Comparison of ENCODE assay signal across 29 cellular contexts in genomic region chr1:6005276-6005917, GRCh38. TPM values are rescaled to one million over a fixed set of nuclear protein-coding genes. Genes with fewer than 3 reads are reported as not detected.
DNase-seq lines count a peak whose midpoint lies in the region; ATAC-seq and TF ChIP-seq lines count a peak whose summit lies in the region.
"Had no signal": no experiment of that assay in that cellular context is flagged by ENCODE, and none has a peak within 500 bp of the region (broad histone marks: within the 10 kb centered on the region; RNA-seq: fewer than 3 reads in every experiment).

No MANE protein-coding gene starts in this region.

- no peak for TF ChIP-seq RAD21 in neural cell (conservative IDR thresholded peaks at IDR 0.05)

- DNase-seq in stimulated activated naive CD8-positive, alpha-beta T cell treated with anti-CD3 and anti-CD28 coated beads, Interleukin-15, amount 100 ng/mL, for 72 hours, result no peak
- no peak for DNase-seq in stimulated activated naive CD8-positive, alpha-beta T cell treated with anti-CD3 and anti-CD28 coated beads, Interleukin-15, Interleukin-2, amounts not matched to agents 100 U/mL and 50 U/mL, for 24 hours
- peak; percentile 44 for DNase-seq in cardiac septum (ENCODE audit: low spot score)
- DNase-seq in DMS153 (lab: John Stamatoyannopoulos, UW), result no peak
- no peak for DNase-seq in activated T-helper 1 cell treated with anti-CD3 and anti-CD28 coated beads, Interleukin-12 subunit alpha, Interleukin-12 subunit beta, Interleukin-2, Interleukin-4 antibody, amounts not matched to agents 30 ng/mL and 10 ng/mL and 1 ng/mL, durations not matched to agents 14 hours and 24 hours and 36 hours (ENCODE audit: low spot score)
- DNase-seq in T-helper 9 cell, result no peak
- DNase-seq: ACHN; activated CD4-positive, alpha-beta T cell treated with anti-CD3 and anti-CD28 coated beads for 48 hours; activated naive CD4-positive, alpha-beta T cell treated with anti-CD3 and anti-CD28 coated beads, Interleukin-2, amount 10 ng/mL, durations not matched to agents 7 days and 5 days; activated T-cell treated with anti-CD3 and anti-CD28 coated beads, Interleukin-2, amount 50 U/mL, for 72 hours; amygdala; colonic mucosa; DND-41; effector memory CD4-positive, alpha-beta T cell; KG1; MM.1S; NCI-H1417; NCI-H2029 treated with DMSO at 0.1 percent for 48 hours; NCI-H774; stimulated activated CD4-positive, alpha-beta T cell treated with anti-CD3 and anti-CD28 coated beads, Interleukin-2, amount 100 ng/mL, for 24 hours had no signal

- H3K9ac ChIP-seq in neural cell (ENCODE audit: low read length), result no peak overlapping the region

- H2AFZ ChIP-seq in neural cell (ENCODE audit: low read depth, low read length), result no peak overlapping the region

- no peak overlapping the region for H3K4me3 Mint-ChIP-seq in stimulated activated naive CD8-positive, alpha-beta T cell treated with anti-CD3 and anti-CD28 coated beads, Interleukin-15, amount 100 ng/mL, for 72 hours
- no peak overlapping the region for H3K4me3 Mint-ChIP-seq in activated T-helper 1 cell treated with anti-CD3 and anti-CD28 coated beads, Interleukin-12 subunit alpha, Interleukin-12 subunit beta, Interleukin-2, Interleukin-4 antibody, amounts not matched to agents 30 ng/mL and 10 ng/mL and 1 ng/mL, durations not matched to agents 14 hours and 24 hours and 36 hours
- H3K4me3 Mint-ChIP-seq: activated naive CD4-positive, alpha-beta T cell treated with anti-CD3 and anti-CD28 coated beads, Interleukin-2, amount 10 ng/mL, durations not matched to agents 7 days and 5 days; activated T-cell treated with anti-CD3 and anti-CD28 coated beads, Interleukin-2, amount 50 U/mL, for 72 hours; memory B cell; type B pancreatic cell had no signal

- no peaks in the 10 kb centered on the region for H3K36me3 Mint-ChIP-seq in activated T-helper 1 cell treated with anti-CD3 and anti-CD28 coated beads, Interleukin-12 subunit alpha, Interleukin-12 subunit beta, Interleukin-2, Interleukin-4 antibody, amounts not matched to agents 30 ng/mL and 10 ng/mL and 1 ng/mL, durations not matched to agents 14 hours and 24 hours and 36 hours (ENCODE audit: low read depth)
- H3K36me3 Mint-ChIP-seq: type B pancreatic cell had no signal

- H3K4me1 Mint-ChIP-seq in stimulated activated naive CD8-positive, alpha-beta T cell treated with anti-CD3 and anti-CD28 coated beads, Interleukin-15, amount 100 ng/mL, for 72 hours, result peaks cover 56% of the 10 kb centered on the region
- no peaks in the 10 kb centered on the region for H3K4me1 Mint-ChIP-seq in activated T-helper 1 cell treated with anti-CD3 and anti-CD28 coated beads, Interleukin-12 subunit alpha, Interleukin-12 subunit beta, Interleukin-2, Interleukin-4 antibody, amounts not matched to agents 30 ng/mL and 10 ng/mL and 1 ng/mL, durations not matched to agents 14 hours and 24 hours and 36 hours (ENCODE audit: low read depth)

- H3K9me2 ChIP-seq in neural cell (ENCODE audit: insufficient read depth, low read length), result no peaks in the 10 kb centered on the region

- no peaks in the 10 kb centered on the region for H4K20me1 ChIP-seq in neural cell (ENCODE audit: insufficient read depth)

- no peak for TF ChIP-seq EP300 in neural cell (conservative IDR thresholded peaks at IDR 0.05; ENCODE audit: poor library complexity, severe bottlenecking)

- no peak overlapping the region for H3K27ac Mint-ChIP-seq in stimulated activated naive CD8-positive, alpha-beta T cell treated with anti-CD3 and anti-CD28 coated beads, Interleukin-15, amount 100 ng/mL, for 72 hours
- no peak overlapping the region for H3K27ac Mint-ChIP-seq in activated T-helper 1 cell treated with anti-CD3 and anti-CD28 coated beads, Interleukin-12 subunit alpha, Interleukin-12 subunit beta, Interleukin-2, Interleukin-4 antibody, amounts not matched to agents 30 ng/mL and 10 ng/mL and 1 ng/mL, durations not matched to agents 14 hours and 24 hours and 36 hours
- H3K27ac Mint-ChIP-seq: activated naive CD4-positive, alpha-beta T cell treated with anti-CD3 and anti-CD28 coated beads, Interleukin-2, amount 10 ng/mL, durations not matched to agents 7 days and 5 days; activated T-cell treated with anti-CD3 and anti-CD28 coated beads, Interleukin-2, amount 50 U/mL, for 72 hours; memory B cell; type B pancreatic cell had no signal

- H3K4me3 ChIP-seq in neural cell (ENCODE audit: low read length), result no peak overlapping the region
- H3K4me3 ChIP-seq: breast epithelium, colonic mucosa, smooth muscle cell had no signal

- no peaks in the 10 kb centered on the region for H3K79me2 ChIP-seq in neural cell (replicated peaks; ENCODE audit: insufficient read depth, low read length)

- H3K27me3 ChIP-seq in neural cell (ENCODE audit: insufficient read depth, low read depth, low read length), result no peaks in the 10 kb centered on the region
- H3K27me3 ChIP-seq: breast epithelium, colonic mucosa, neutrophil had no signal

- peak; percentile 12 for ATAC-seq in stimulated activated naive CD8-positive, alpha-beta T cell treated with anti-CD3 and anti-CD28 coated beads, Interleukin-15, amount 100 ng/mL, for 72 hours
- no peak for ATAC-seq in stimulated activated naive CD8-positive, alpha-beta T cell treated with anti-CD3 and anti-CD28 coated beads, Interleukin-15, Interleukin-2, amounts not matched to agents 100 U/mL and 50 U/mL, for 24 hours
- ATAC-seq in GM18511 (IDR thresholded peaks at IDR 0.05; ENCODE audit: unreplicated experiment), result no peak
- ATAC-seq: activated T-cell treated with anti-CD3 and anti-CD28 coated beads, Interleukin-2, amount 50 U/mL, for 72 hours; HCT116; SK-N-SH treated with all-trans-retinoic acid at 6 μM for 48 hours had no signal

- H3K27ac ChIP-seq in neural cell (ENCODE audit: low read length), result peak overlapping the region; percentile 20
- H3K27ac ChIP-seq: breast epithelium, colonic mucosa, neutrophil had no signal

- intact Hi-C loops in cardiac septum (cut with DNase I), result no loop called here
- intact Hi-C loops in activated T-helper 1 cell treated with anti-CD3 and anti-CD28 coated beads, Interleukin-12 subunit alpha, Interleukin-12 subunit beta, Interleukin-2, Interleukin-4 antibody, amounts not matched to agents 30 ng/mL and 10 ng/mL and 1 ng/mL, durations not matched to agents 14 hours and 24 hours and 36 hours (cut with micrococcal nuclease), result no loop called here

- no peak overlapping the region for H3K4me2 ChIP-seq in neural cell (ENCODE audit: low read length)
- H3K4me2 ChIP-seq: smooth muscle cell had no signal

- H3K36me3 ChIP-seq in neural cell (ENCODE audit: insufficient read depth, low read length), result no peaks in the 10 kb centered on the region
- H3K36me3 ChIP-seq: breast epithelium, colonic mucosa had no signal

- H3F3A ChIP-seq in neural cell (ENCODE audit: insufficient read depth, low read length, poor library complexity, severe bottlenecking), result no peaks in the 10 kb centered on the region

- H3K27me3 Mint-ChIP-seq in stimulated activated naive CD8-positive, alpha-beta T cell treated with anti-CD3 and anti-CD28 coated beads, Interleukin-15, amount 100 ng/mL, for 72 hours, result no peaks in the 10 kb centered on the region
- no peaks in the 10 kb centered on the region for H3K27me3 Mint-ChIP-seq in activated T-helper 1 cell treated with anti-CD3 and anti-CD28 coated beads, Interleukin-12 subunit alpha, Interleukin-12 subunit beta, Interleukin-2, Interleukin-4 antibody, amounts not matched to agents 30 ng/mL and 10 ng/mL and 1 ng/mL, durations not matched to agents 14 hours and 24 hours and 36 hours (ENCODE audit: insufficient read depth)
- H3K27me3 Mint-ChIP-seq: activated naive CD4-positive, alpha-beta T cell treated with anti-CD3 and anti-CD28 coated beads, Interleukin-2, amount 10 ng/mL, durations not matched to agents 7 days and 5 days; memory B cell had no signal

- no peaks in the 10 kb centered on the region for H3K9me3 Mint-ChIP-seq in stimulated activated naive CD8-positive, alpha-beta T cell treated with anti-CD3 and anti-CD28 coated beads, Interleukin-15, amount 100 ng/mL, for 72 hours
- H3K9me3 Mint-ChIP-seq in activated T-helper 1 cell treated with anti-CD3 and anti-CD28 coated beads, Interleukin-12 subunit alpha, Interleukin-12 subunit beta, Interleukin-2, Interleukin-4 antibody, amounts not matched to agents 30 ng/mL and 10 ng/mL and 1 ng/mL, durations not matched to agents 14 hours and 24 hours and 36 hours, result no peaks in the 10 kb centered on the region
- H3K9me3 Mint-ChIP-seq: activated naive CD4-positive, alpha-beta T cell treated with anti-CD3 and anti-CD28 coated beads, Interleukin-2, amount 10 ng/mL, durations not matched to agents 7 days and 5 days; activated T-cell treated with anti-CD3 and anti-CD28 coated beads, Interleukin-2, amount 50 U/mL, for 72 hours; memory B cell; type B pancreatic cell had no signal

- TF ChIP-seq CTCF in neural cell (IDR thresholded peaks at IDR 0.05; ENCODE audit: poor library complexity, severe bottlenecking), result no peak

- H3K9me3 ChIP-seq in neural cell (ENCODE audit: low read length), result no peaks in the 10 kb centered on the region
- H3K9me3 ChIP-seq: breast epithelium, colonic mucosa, neutrophil had no signal

TF ChIP-seq in neural cell, 6 proteins besides CTCF, POLR2A, EP300 and RAD21 (continues in another document):
- TF ChIP-seq MXI1 (conservative IDR thresholded peaks at IDR 0.05; ENCODE audit: poor library complexity, severe bottlenecking) (no peak), EZH2 (IDR thresholded peaks at IDR 0.05; ENCODE audit: borderline replicate concordance, insufficient read depth, low read length, poor library complexity, severe bottlenecking) (no peak), POLR2AphosphoS5 (IDR thresholded peaks at IDR 0.05) (no peak)

RNA-seq across cellular contexts. Expression of gene NPHP4, which starts 13.2 kb away (rescaled TPM):
- 6.6 TPM for total RNA-seq in cardiac septum
- polyA plus RNA-seq in neural cell, result 17.1 and 21.5 TPM in 2 replicates
- polyA minus RNA-seq in neural cell, result 20.0 and 23.1 TPM in 2 replicates
- 18.3 and 18.6 TPM in 2 replicates for total RNA-seq in activated T-helper 1 cell treated with anti-CD3 and anti-CD28 coated beads, Interleukin-12 subunit alpha, Interleukin-12 subunit beta, Interleukin-2, Interleukin-4 antibody, amounts not matched to agents 30 ng/mL and 10 ng/mL and 1 ng/mL, durations not matched to agents 14 hours and 24 hours and 36 hours

RNA-seq across cellular contexts. Expression of gene KCNAB2, which starts 40.3 kb away (rescaled TPM):
- 19.3 TPM for total RNA-seq in cardiac septum
- 11.7 and 11.8 TPM in 2 replicates for polyA plus RNA-seq in neural cell
- polyA minus RNA-seq in neural cell, result 20.8 and 21.9 TPM in 2 replicates
- 237 and 254 TPM in 2 replicates for total RNA-seq in activated T-helper 1 cell treated with anti-CD3 and anti-CD28 coated beads, Interleukin-12 subunit alpha, Interleukin-12 subunit beta, Interleukin-2, Interleukin-4 antibody, amounts not matched to agents 30 ng/mL and 10 ng/mL and 1 ng/mL, durations not matched to agents 14 hours and 24 hours and 36 hours

Comparison
In these comparisons a context has a peak if more than half of its experiments do, and no peak if none do; other contexts are left out.
1. RNA of gene KCNAB2, which starts 40.3 kb away (total RNA-seq): 237 to 254 TPM in activated T-helper 1 cell treated with anti-CD3 and anti-CD28 coated beads, Interleukin-12 subunit alpha, Interleukin-12 subunit beta, Interleukin-2, Interleukin-4 antibody, amounts not matched to agents 30 ng/mL and 10 ng/mL and 1 ng/mL, durations not matched to agents 14 hours and 24 hours and 36 hours; 19.3 TPM in cardiac septum (single experiment); every median in the first group is over 10 times any median in the second.